In genomic region chr6:40587240-40588069, GRCh38 we compare ENCODE assay signal across 8 cellular contexts. TPM values are rescaled to one million over a fixed set of nuclear protein-coding genes. Genes with fewer than 3 reads are reported as not detected.
DNase-seq lines count a peak whose midpoint lies in the region; ATAC-seq and TF ChIP-seq lines count a peak whose summit lies in the region.

Gene LRFN2, minus strand, starts transcription at chr6:40587364.

- H3K27ac ChIP-seq in CD4-positive, CD25-positive, alpha-beta regulatory T cell (ENCODE audit: insufficient read depth, low read length, poor library complexity, severe bottlenecking), result no peak within 1 kb of the TSS
- H3K27ac ChIP-seq in ascending aorta (no peak within 1 kb of the TSS), hepatocyte (peak within 1 kb of the TSS; percentile 66), aorta (ENCODE audit: low read depth in 1 of 2, low read length in 2 of 2) (no peak within 1 kb of the TSS)

- no peaks in the 10 kb centered on the region for H3K36me3 ChIP-seq in CD4-positive, CD25-positive, alpha-beta regulatory T cell (ENCODE audit: control insufficient read depth, insufficient read depth, low read length)
- no peaks in the 10 kb centered on the region for H3K36me3 ChIP-seq in ascending aorta
- no peaks in the 10 kb centered on the region for H3K36me3 ChIP-seq in hepatocyte (replicated peaks; ENCODE audit: insufficient read depth, low read depth)
- no peaks in the 10 kb centered on the region for H3K36me3 ChIP-seq in aorta (ENCODE audit: control insufficient read depth in 1 of 2, insufficient read depth in 2 of 2, low read length in 1 of 2)

- ATAC-seq in CD4-positive, CD25-positive, alpha-beta regulatory T cell (ENCODE audit: low read depth in 2 of 2), result peak in 1 of 2 donors; percentile 52
- ATAC-seq in aorta (ENCODE audit: low FRiP score), result peak; percentile 86

- no peaks in the 10 kb centered on the region for H3K79me2 ChIP-seq in hepatocyte

- peak; percentile 61 for TF ChIP-seq CTCF in GM20000 (IDR thresholded peaks at IDR 0.05; ENCODE audit: extremely low read depth, missing control alignments)
- peak; percentile 50 to 76 (median 61) for TF ChIP-seq CTCF in ascending aorta (IDR thresholded peaks at IDR 0.05)
- peak; percentile 54 for TF ChIP-seq CTCF in hepatocyte (IDR thresholded peaks at IDR 0.05; ENCODE audit: poor library complexity)
- TF ChIP-seq CTCF in retinal pigment epithelial cell (conservative IDR thresholded peaks at IDR 0.05; ENCODE audit: low read depth, low read length), result peak; percentile 59

- peak in 2 of 3 donors; percentile 29 to 73 for DNase-seq in CD4-positive, CD25-positive, alpha-beta regulatory T cell
- DNase-seq in GM20000 (ENCODE audit: low spot score), result peak; percentile 89
- peak; percentile 0 for DNase-seq in LHCN-M2 (ENCODE audit: low read depth)
- peak; percentile 72 for DNase-seq in SW480 (ENCODE audit: low spot score)
- DNase-seq in ascending aorta (ENCODE audit: low spot score in 2 of 2), result peak in 1 of 2 donors; percentile 74
- DNase-seq in hepatocyte (ENCODE audit: low spot score), result peak; percentile 90
- peak; percentile 26 for DNase-seq in retinal pigment epithelial cell (ENCODE audit: low read depth)
- DNase-seq in aorta, result peak; percentile 76 to 92

- H3K27me3 Mint-ChIP-seq in CD4-positive, CD25-positive, alpha-beta regulatory T cell, result peaks cover 25% of the 10 kb centered on the region

- H4K20me1 ChIP-seq in hepatocyte (ENCODE audit: insufficient read depth, poor library complexity, severe bottlenecking), result no peaks in the 10 kb centered on the region

- no peak within 1 kb of the TSS for H3K4me3 ChIP-seq in CD4-positive, CD25-positive, alpha-beta regulatory T cell (ENCODE audit: low read depth, low read length)
- peak within 1 kb of the TSS; percentile 64 to 70 for H3K4me3 ChIP-seq in ascending aorta
- peak within 1 kb of the TSS; percentile 88 for H3K4me3 ChIP-seq in hepatocyte
- peak within 1 kb of the TSS; percentile 47 for H3K4me3 ChIP-seq in retinal pigment epithelial cell (ENCODE audit: low read length)
- H3K4me3 ChIP-seq in aorta (ENCODE audit: low read length in 2 of 2), result peak within 1 kb of the TSS in 1 of 2 donors; percentile 16

- peak within 1 kb of the TSS; percentile 85 for H2AFZ ChIP-seq in hepatocyte

- no peaks in the 10 kb centered on the region for H3K36me3 Mint-ChIP-seq in CD4-positive, CD25-positive, alpha-beta regulatory T cell

- no peaks in the 10 kb centered on the region for H3K9me2 ChIP-seq in hepatocyte (replicated peaks; ENCODE audit: insufficient read depth)

- peaks cover 12% of the 10 kb centered on the region for H3K4me1 ChIP-seq in CD4-positive, CD25-positive, alpha-beta regulatory T cell (ENCODE audit: control insufficient read depth, insufficient read depth, low read length, poor library complexity, severe bottlenecking)
- H3K4me1 ChIP-seq in ascending aorta (no peaks in the 10 kb centered on the region), hepatocyte (ENCODE audit: insufficient read depth) (no peaks in the 10 kb centered on the region), aorta (ENCODE audit: control insufficient read depth in 1 of 2, insufficient read depth in 2 of 2, low read length in 2 of 2) (no peaks in the 10 kb centered on the region)

- H3K27me3 ChIP-seq in CD4-positive, CD25-positive, alpha-beta regulatory T cell (ENCODE audit: control insufficient read depth, insufficient read depth, low read length), result peaks cover 8% of the 10 kb centered on the region
- H3K27me3 ChIP-seq in ascending aorta (peaks cover 5% of the 10 kb centered on the region), hepatocyte (peaks cover 60% of the 10 kb centered on the region), aorta (ENCODE audit: control insufficient read depth in 1 of 2, insufficient read depth in 2 of 2, low read length in 1 of 2) (no peaks in the 10 kb centered on the region)

- WGBS in hepatocyte (ENCODE audit: low lambda C conversion rate, missing lambda C conversion rate), result 2% methylated on average over 68 of the region's 89 CpGs
- 0% methylated on average over 66 to 89 of the region's 89 CpGs for WGBS in aorta, 2 donors

- peak within 1 kb of the TSS; percentile 100 for H3K4me2 ChIP-seq in hepatocyte

- H3K27ac Mint-ChIP-seq in CD4-positive, CD25-positive, alpha-beta regulatory T cell, result no peak within 1 kb of the TSS

- intact Hi-C loops in ascending aorta (cut with DNase I), result loop anchor here (10.0 kb wide), 1 partner anchor 237 kb away; no protein-coding TSS in a partner anchor
- intact Hi-C loops in aorta (cut with DNase I), result loop anchor here in 1 of 2 donors (5.0 kb wide), 1 partner anchor 605 kb away; no protein-coding TSS in a partner anchor

- peaks cover 0 to 4% (median 0%) of the 10 kb centered on the region in 7 donors for H3K9me3 Mint-ChIP-seq in CD4-positive, CD25-positive, alpha-beta regulatory T cell

- H3K4me3 Mint-ChIP-seq in CD4-positive, CD25-positive, alpha-beta regulatory T cell, result peak within 1 kb of the TSS in 3 of 4 donors; percentile 13 to 62 (median 56)

- H3K4me1 Mint-ChIP-seq in CD4-positive, CD25-positive, alpha-beta regulatory T cell, result peaks cover 0 to 15% (median 2%) of the 10 kb centered on the region in 4 donors

- no peaks in the 10 kb centered on the region for H3K9me3 ChIP-seq in CD4-positive, CD25-positive, alpha-beta regulatory T cell (ENCODE audit: control insufficient read depth in 2 of 2, low read length in 2 of 2)
- H3K9me3 ChIP-seq in ascending aorta (no peaks in the 10 kb centered on the region), hepatocyte (ENCODE audit: low read depth) (no peaks in the 10 kb centered on the region), aorta (ENCODE audit: control insufficient read depth, low read length) (no peaks in the 10 kb centered on the region)

RNA-seq across cellular contexts. Expression of gene LRFN2, which starts in this region (rescaled TPM):
- total RNA-seq in CD4-positive, CD25-positive, alpha-beta regulatory T cell, result not detected
- not detected for polyA plus RNA-seq in CD4-positive, CD25-positive, alpha-beta regulatory T cell
- total RNA-seq in LHCN-M2 (2014; rRNA removed) (not detected in 2 replicates), ascending aorta (not detected), hepatocyte (0.12 and 0.33 TPM in 2 replicates), aorta (not detected)
- polyA plus RNA-seq in LHCN-M2 (2012), result not detected
- polyA plus RNA-seq in hepatocyte (0.47 and 0.54 TPM in 2 replicates), aorta (not detected)

Comparison
In these comparisons a context has a peak if more than half of its experiments do, and no peak if none do; other contexts are left out.
1. Peak in DNase-seq in CD4-positive, CD25-positive, alpha-beta regulatory T cell; RNA of the gene not detected or under 1 TPM.
2. Peak in DNase-seq in LHCN-M2; RNA of the gene not detected or under 1 TPM.
3. Peak in DNase-seq, H3K4me3 ChIP-seq, H3K27ac ChIP-seq and H3K4me2 ChIP-seq in hepatocyte; RNA of the gene not detected or under 1 TPM.
4. Peak in DNase-seq and ATAC-seq in aorta; RNA of the gene not detected or under 1 TPM.